Comparison of ENCODE assay signal across 26 cellular contexts in genomic region chr6:80269331-80269730, GRCh38.
"Had no signal": no experiment of that assay in that cellular context is flagged by ENCODE, and none has a peak within 500 bp of the region (broad histone marks: within the 10 kb centered on the region; RNA-seq: fewer than 3 reads in every experiment).

No MANE protein-coding gene starts in this region.

- H3K9me3 Mint-ChIP-seq: activated naive CD4-positive, alpha-beta T cell treated with anti-CD3 and anti-CD28 coated beads, Interleukin-2, amount 10 ng/mL, durations not matched to agents 7 days and 5 days; activated T-helper 1 cell treated with anti-CD3 and anti-CD28 coated beads, Interleukin-12 subunit alpha, Interleukin-12 subunit beta, Interleukin-2, Interleukin-4 antibody, amounts not matched to agents 30 ng/mL and 10 ng/mL and 1 ng/mL, durations not matched to agents 14 hours and 24 hours and 36 hours had no signal

- DNase-seq: activated CD4-positive, alpha-beta memory T cell treated with anti-CD3 and anti-CD28 coated beads for 36 hours; activated CD4-positive, alpha-beta T cell treated with anti-CD3 and anti-CD28 coated beads, Interleukin-2, amount 50 U/mL, for 1 hour; activated CD8-positive, alpha-beta memory T cell treated with anti-CD3 and anti-CD28 coated beads, Interleukin-2, amount 50 U/mL, for 4 hours; activated naive CD4-positive, alpha-beta T cell treated with anti-CD3 and anti-CD28 coated beads, Interleukin-2, amount 10 ng/mL, durations not matched to agents 7 days and 5 days; activated naive CD8-positive, alpha-beta T cell treated with anti-CD3 and anti-CD28 coated beads, Interleukin-2, amount 50 U/mL, for 24 hours; activated T-cell treated with anti-CD3 and anti-CD28 coated beads for 4 hours; activated T-cell treated with anti-CD3 and anti-CD28 coated beads, Interleukin-2, amount 50 U/mL, for 4 hours; cerebellar nuclear complex; NCI-H1105; NCI-H1417 treated with DMSO at 0.1 percent for 48 hours; NCI-H187 treated with DMSO at 0.1 percent for 48 hours; NCI-H2081; NCI-H2171 treated with DMSO at 0.1 percent for 48 hours; NCI-H2227 treated with DMSO at 0.1 percent for 48 hours; NCI-H446; NCI-H510A treated with DMSO at 0.1 percent for 48 hours; NCI-H526 treated with DMSO at 0.1 percent for 48 hours; NK-92 treated with Interleukin-12 subunit alpha and Interleukin-12 subunit beta, amount 100 ng/mL, for 24 hours; PC-9; Right ventricle myocardium superior; T1000 had no signal

- H2AFZ ChIP-seq: PC-9 had no signal

- H3K27me3 Mint-ChIP-seq: activated CD4-positive, alpha-beta memory T cell treated with anti-CD3 and anti-CD28 coated beads for 36 hours; activated naive CD4-positive, alpha-beta T cell treated with anti-CD3 and anti-CD28 coated beads, Interleukin-2, amount 10 ng/mL, durations not matched to agents 7 days and 5 days; activated naive CD8-positive, alpha-beta T cell; activated naive CD8-positive, alpha-beta T cell treated with anti-CD3 and anti-CD28 coated beads, Interleukin-2, amount 50 U/mL, for 24 hours; brain had no signal

- H3K4me2 ChIP-seq: PC-9 had no signal

- H3K4me3 ChIP-seq: K562, PC-9, SK-N-MC had no signal

- H3K36me3 Mint-ChIP-seq: activated naive CD4-positive, alpha-beta T cell treated with anti-CD3 and anti-CD28 coated beads, Interleukin-2, amount 10 ng/mL, durations not matched to agents 7 days and 5 days; brain had no signal

- H3K27ac Mint-ChIP-seq: activated CD4-positive, alpha-beta memory T cell treated with anti-CD3 and anti-CD28 coated beads for 36 hours; activated naive CD4-positive, alpha-beta T cell treated with anti-CD3 and anti-CD28 coated beads, Interleukin-2, amount 10 ng/mL, durations not matched to agents 7 days and 5 days; activated naive CD8-positive, alpha-beta T cell; activated naive CD8-positive, alpha-beta T cell treated with anti-CD3 and anti-CD28 coated beads, Interleukin-2, amount 50 U/mL, for 24 hours; activated T-helper 1 cell treated with anti-CD3 and anti-CD28 coated beads, Interleukin-12 subunit alpha, Interleukin-12 subunit beta, Interleukin-2, Interleukin-4 antibody, amounts not matched to agents 30 ng/mL and 10 ng/mL and 1 ng/mL, durations not matched to agents 14 hours and 24 hours and 36 hours; brain had no signal

- H3K4me1 Mint-ChIP-seq: activated naive CD4-positive, alpha-beta T cell treated with anti-CD3 and anti-CD28 coated beads, Interleukin-2, amount 10 ng/mL, durations not matched to agents 7 days and 5 days; activated naive CD8-positive, alpha-beta T cell treated with anti-CD3 and anti-CD28 coated beads, Interleukin-2, amount 50 U/mL, for 24 hours had no signal

- ATAC-seq: activated naive CD8-positive, alpha-beta T cell treated with anti-CD3 and anti-CD28 coated beads, Interleukin-2, amount 50 U/mL, for 24 hours; activated T-cell treated with anti-CD3 and anti-CD28 coated beads, Interleukin-2, amount 50 U/mL, for 4 hours; K562 had no signal

- H3K27ac ChIP-seq: PC-9, SK-N-MC had no signal

- H3K4me3 Mint-ChIP-seq: activated CD4-positive, alpha-beta memory T cell treated with anti-CD3 and anti-CD28 coated beads for 36 hours; activated naive CD4-positive, alpha-beta T cell treated with anti-CD3 and anti-CD28 coated beads, Interleukin-2, amount 10 ng/mL, durations not matched to agents 7 days and 5 days; activated naive CD8-positive, alpha-beta T cell; activated naive CD8-positive, alpha-beta T cell treated with anti-CD3 and anti-CD28 coated beads, Interleukin-2, amount 50 U/mL, for 24 hours; activated T-cell treated with anti-CD3 and anti-CD28 coated beads, Interleukin-2, amount 50 U/mL, for 4 hours; activated T-helper 1 cell treated with anti-CD3 and anti-CD28 coated beads, Interleukin-12 subunit alpha, Interleukin-12 subunit beta, Interleukin-2, Interleukin-4 antibody, amounts not matched to agents 30 ng/mL and 10 ng/mL and 1 ng/mL, durations not matched to agents 14 hours and 24 hours and 36 hours; brain had no signal
